15 cellular contexts compared by ENCODE assay signal in genomic region chr22:19058713-19059451, GRCh38.
DNase-seq lines count a peak whose midpoint lies in the region; ATAC-seq and TF ChIP-seq lines count a peak whose summit lies in the region.
"Had no signal": no experiment of that assay in that cellular context is flagged by ENCODE, and none has a peak within 500 bp of the region (broad histone marks: within the 10 kb centered on the region; RNA-seq: fewer than 3 reads in every experiment).

No MANE protein-coding gene starts in this region.

- intact Hi-C loops in testis (cut with DNase I; ENCODE audit: low total_unique reads) = no loop called here

- TF ChIP-seq CTCF in testis (IDR thresholded peaks at IDR 0.05) = no peak

- H3K4me3 Mint-ChIP-seq in activated naive CD8-positive, alpha-beta T cell = no peak overlapping the region
- no peak overlapping the region for H3K4me3 Mint-ChIP-seq in activated naive CD8-positive, alpha-beta T cell treated with anti-CD3 and anti-CD28 coated beads, Interleukin-2, amount 50 U/mL, for 24 hours
- no peak overlapping the region for H3K4me3 Mint-ChIP-seq in T-helper 17 cell
- H3K4me3 Mint-ChIP-seq: activated CD4-positive, alpha-beta T cell treated with anti-CD3 and anti-CD28 coated beads for 36 hours; B cell; IgD-negative memory B cell; mesothelial cell of epicardium had no signal

- no peak for TF ChIP-seq POLR2A in testis (IDR thresholded peaks at IDR 0.05)

- no peak for ATAC-seq in activated naive CD8-positive, alpha-beta T cell treated with anti-CD3 and anti-CD28 coated beads, Interleukin-2, amount 50 U/mL, for 24 hours
- no peak for ATAC-seq in T-helper 17 cell
- no peak for ATAC-seq in GM18907 (IDR thresholded peaks at IDR 0.05; ENCODE audit: unreplicated experiment)
- ATAC-seq in GM19035 (IDR thresholded peaks at IDR 0.05; ENCODE audit: unreplicated experiment) = no peak
- ATAC-seq: activated CD4-positive, alpha-beta T cell treated with anti-CD3 and anti-CD28 coated beads for 36 hours had no signal

- H3K4me3 ChIP-seq in testis = no peak overlapping the region

- H3K9me3 ChIP-seq in T-helper 17 cell (ENCODE audit: control insufficient read depth, low read length, poor library complexity, severe bottlenecking) (no peaks in the 10 kb centered on the region), testis (no peaks in the 10 kb centered on the region)

- DNase-seq in activated naive CD8-positive, alpha-beta T cell treated with anti-CD3 and anti-CD28 coated beads, Interleukin-2, amount 50 U/mL, for 24 hours = no peak
- no peak for DNase-seq in T-helper 17 cell
- DNase-seq in islet precursor cell = peak; percentile 47
- DNase-seq in testis = peak; percentile 3
- no peak for DNase-seq in NAMALWA (ENCODE audit: low spot score)
- DNase-seq: activated CD4-positive, alpha-beta T cell treated with anti-CD3 and anti-CD28 coated beads for 36 hours; activated gamma-delta T cell; NCI-H1694 treated with DMSO at 0.1 percent for 48 hours; stimulated activated CD4-positive, alpha-beta T cell treated with anti-CD3 and anti-CD28 coated beads, Interleukin-4, amount 100 ng/mL, for 1 hour had no signal

- H3K27ac ChIP-seq in testis = no peak overlapping the region

- WGBS in testis, 2 donors = 90 to 91% methylated on average over 14 to 16 of the region's 16 CpGs

- no peaks in the 10 kb centered on the region for H3K9me3 Mint-ChIP-seq in activated naive CD8-positive, alpha-beta T cell (ENCODE audit: low read depth)
- H3K9me3 Mint-ChIP-seq in activated naive CD8-positive, alpha-beta T cell treated with anti-CD3 and anti-CD28 coated beads, Interleukin-2, amount 50 U/mL, for 24 hours = no peaks in the 10 kb centered on the region
- H3K9me3 Mint-ChIP-seq: IgD-negative memory B cell, mesothelial cell of epicardium had no signal

- H3K36me3 ChIP-seq in testis (ENCODE audit: low read depth, missing control alignments) = no peaks in the 10 kb centered on the region

- H3K27me3 ChIP-seq in testis = no peaks in the 10 kb centered on the region

- H3K27ac Mint-ChIP-seq in activated naive CD8-positive, alpha-beta T cell = peak overlapping the region; percentile 46
- no peak overlapping the region for H3K27ac Mint-ChIP-seq in activated naive CD8-positive, alpha-beta T cell treated with anti-CD3 and anti-CD28 coated beads, Interleukin-2, amount 50 U/mL, for 24 hours
- H3K27ac Mint-ChIP-seq in T-helper 17 cell = peak overlapping the region; percentile 83
- H3K27ac Mint-ChIP-seq: activated CD4-positive, alpha-beta T cell treated with anti-CD3 and anti-CD28 coated beads for 36 hours; B cell; mesothelial cell of epicardium had no signal

- peaks cover 4% of the 10 kb centered on the region for H3K36me3 Mint-ChIP-seq in activated naive CD8-positive, alpha-beta T cell
- peaks cover 11% of the 10 kb centered on the region for H3K36me3 Mint-ChIP-seq in activated naive CD8-positive, alpha-beta T cell treated with anti-CD3 and anti-CD28 coated beads, Interleukin-2, amount 50 U/mL, for 24 hours (ENCODE audit: low read depth)
- peaks cover 12% of the 10 kb centered on the region for H3K36me3 Mint-ChIP-seq in T-helper 17 cell (ENCODE audit: low read depth)

- H3K27me3 Mint-ChIP-seq in activated naive CD8-positive, alpha-beta T cell = no peaks in the 10 kb centered on the region
- no peaks in the 10 kb centered on the region for H3K27me3 Mint-ChIP-seq in activated naive CD8-positive, alpha-beta T cell treated with anti-CD3 and anti-CD28 coated beads, Interleukin-2, amount 50 U/mL, for 24 hours
- H3K27me3 Mint-ChIP-seq in T-helper 17 cell = no peaks in the 10 kb centered on the region
- H3K27me3 Mint-ChIP-seq: activated CD4-positive, alpha-beta T cell treated with anti-CD3 and anti-CD28 coated beads for 36 hours; B cell; IgD-negative memory B cell had no signal

- H3K4me1 Mint-ChIP-seq in activated naive CD8-positive, alpha-beta T cell (ENCODE audit: low read depth) = peaks cover 7% of the 10 kb centered on the region
- H3K4me1 Mint-ChIP-seq in activated naive CD8-positive, alpha-beta T cell treated with anti-CD3 and anti-CD28 coated beads, Interleukin-2, amount 50 U/mL, for 24 hours = peaks cover 7% of the 10 kb centered on the region
- peaks cover 19% of the 10 kb centered on the region for H3K4me1 Mint-ChIP-seq in T-helper 17 cell
- H3K4me1 Mint-ChIP-seq: B cell, mesothelial cell of epicardium had no signal

- peaks cover 14% of the 10 kb centered on the region for H3K4me1 ChIP-seq in testis

Comparison
In these comparisons a context has a peak if more than half of its experiments do, and no peak if none do; other contexts are left out.
1. DNase-seq: peak in islet precursor cell (single experiment) and testis (single experiment); none in activated naive CD8-positive, alpha-beta T cell treated with anti-CD3 and anti-CD28 coated beads, Interleukin-2, amount 50 U/mL, for 24 hours (single experiment), T-helper 17 cell (0 of 3) and NAMALWA (single experiment).